In the genomic region with DNA sequence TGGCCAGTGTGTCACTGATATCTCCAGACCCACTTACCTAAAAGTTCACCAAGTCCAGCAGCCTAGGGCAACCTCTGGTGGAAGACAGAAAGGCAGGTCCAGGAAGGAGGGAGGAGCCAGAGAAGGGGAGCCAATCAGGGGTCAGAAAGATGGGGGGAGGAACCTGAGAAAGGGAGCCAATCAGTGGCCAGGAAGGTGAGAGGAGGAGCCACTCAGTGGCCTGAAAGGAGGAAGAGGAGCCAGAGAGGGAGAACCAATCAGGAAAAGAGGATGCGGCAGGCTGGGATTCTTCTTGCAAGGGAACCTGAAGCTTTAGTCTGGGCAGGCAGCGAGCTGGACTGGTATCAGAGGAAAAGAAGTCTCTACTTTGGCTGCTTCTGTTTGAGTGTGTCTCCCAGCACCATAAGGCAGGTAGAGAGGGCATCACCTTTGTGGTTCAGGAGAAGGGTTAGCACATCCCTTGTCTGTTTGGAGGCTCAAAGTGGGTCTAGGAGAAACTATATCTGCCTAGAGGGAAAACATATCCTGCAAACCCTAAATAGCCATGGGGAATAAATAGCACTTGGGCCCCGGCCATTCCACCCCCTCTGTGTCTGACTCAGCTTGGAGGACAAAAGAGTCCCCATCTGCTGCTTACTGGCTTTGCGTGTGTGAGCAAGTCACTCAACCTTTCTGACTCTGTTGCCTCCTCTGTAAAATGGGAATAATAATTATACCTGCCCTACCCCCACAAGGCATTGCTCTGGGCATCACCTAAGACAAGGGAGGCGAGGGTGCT, we compare ENCODE assay signal across 1 cellular context.
TF ChIP-seq lines count a peak whose summit lies in the region.

No MANE protein-coding gene starts in this region.

TF ChIP-seq in H1, 55 proteins besides CTCF, POLR2A, EP300 and RAD21:
- TF ChIP-seq, protein P1, sequence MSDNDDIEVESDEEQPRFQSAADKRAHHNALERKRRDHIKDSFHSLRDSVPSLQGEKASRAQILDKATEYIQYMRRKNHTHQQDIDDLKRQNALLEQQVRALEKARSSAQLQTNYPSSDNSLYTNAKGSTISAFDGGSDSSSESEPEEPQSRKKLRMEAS (IDR thresholded peaks at IDR 0.05), result no peak
- 0 out of 2 replicates have a peak, but pooled peaks have one; percentile 53 for TF ChIP-seq CHD2 (IDR thresholded peaks at IDR 0.05; ENCODE audit: low read length)
- TF ChIP-seq ZNF274 (IDR thresholded peaks at IDR 0.05; ENCODE audit: borderline replicate concordance, extremely low read depth, low read length), result no peak
- no peak for TF ChIP-seq EGR1 (IDR thresholded peaks at IDR 0.05; ENCODE audit: borderline replicate concordance, low read depth, low read length)
- TF ChIP-seq SP2 (IDR thresholded peaks at IDR 0.05; ENCODE audit: low read length), result peak; percentile 9; the same call in 1 of the 2 replicates
- TF ChIP-seq HDAC6 (IDR thresholded peaks at IDR 0.05; ENCODE audit: low read depth, low read length), result no peak
- TF ChIP-seq NRF1 (IDR thresholded peaks at IDR 0.05; ENCODE audit: low read depth, low read length), result no peak
- TF ChIP-seq JUND (IDR thresholded peaks at IDR 0.05; ENCODE audit: low read length), result no peak
- TF ChIP-seq, protein P2, sequence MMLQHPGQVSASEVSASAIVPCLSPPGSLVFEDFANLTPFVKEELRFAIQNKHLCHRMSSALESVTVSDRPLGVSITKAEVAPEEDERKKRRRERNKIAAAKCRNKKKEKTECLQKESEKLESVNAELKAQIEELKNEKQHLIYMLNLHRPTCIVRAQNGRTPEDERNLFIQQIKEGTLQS (IDR thresholded peaks at IDR 0.05; ENCODE audit: insufficient read depth, low read depth, low read length), result no peak
- TF ChIP-seq SIN3A (conservative IDR thresholded peaks at IDR 0.05 in 1 of 2, IDR thresholded peaks at IDR 0.05 in 1 of 2; ENCODE audit: low read depth in 1 of 2, low read length in 2 of 2), result no peak
- no peak for TF ChIP-seq POU5F1 (IDR thresholded peaks at IDR 0.05; ENCODE audit: low read depth, low read length)
- no peak for TF ChIP-seq CHD7 (IDR thresholded peaks at IDR 0.05; ENCODE audit: insufficient replicate concordance, low read length)
- TF ChIP-seq GABPA (IDR thresholded peaks at IDR 0.05; ENCODE audit: borderline replicate concordance, insufficient read depth, low read length), result no peak
- TF ChIP-seq KDM5A (IDR thresholded peaks at IDR 0.05; ENCODE audit: low read length), result no peak
- no peak for TF ChIP-seq SP4 (IDR thresholded peaks at IDR 0.05; ENCODE audit: low read length)
- TF ChIP-seq TAF7 (optimal IDR thresholded peaks at IDR 0.05; ENCODE audit: borderline replicate concordance, low read depth, low read length), result no peak
- no peak for TF ChIP-seq SIX5 (IDR thresholded peaks at IDR 0.05; ENCODE audit: low read depth, low read length)
- TF ChIP-seq CBX5 (IDR thresholded peaks at IDR 0.05; ENCODE audit: low read depth, low read length), result no peak
- TF ChIP-seq CHD1 (IDR thresholded peaks at IDR 0.05; ENCODE audit: low read depth, low read length), result no peak
- TF ChIP-seq JUN (IDR thresholded peaks at IDR 0.05; ENCODE audit: low read depth, low read length), result no peak
- TF ChIP-seq BCL11A (IDR thresholded peaks at IDR 0.05; ENCODE audit: low read depth in 2 of 2, low read length in 2 of 2), result no peak
- no peak for TF ChIP-seq CEBPB (IDR thresholded peaks at IDR 0.05; ENCODE audit: low read depth, low read length)
- peak; percentile 81; the same call in 1 of the 2 replicates for TF ChIP-seq TAF1 (IDR thresholded peaks at IDR 0.05; ENCODE audit: low read depth, low read length)
- no peak for TF ChIP-seq FOSL1 (IDR thresholded peaks at IDR 0.05; ENCODE audit: insufficient read depth, low read depth, low read length)
- TF ChIP-seq TBP (IDR thresholded peaks at IDR 0.05; ENCODE audit: low read depth, low read length), result peak; percentile 67
- no peak for TF ChIP-seq SIRT6 (IDR thresholded peaks at IDR 0.05; ENCODE audit: low read length)
- TF ChIP-seq NANOG (IDR thresholded peaks at IDR 0.05; ENCODE audit: insufficient read depth, low read depth, low read length, poor library complexity, severe bottlenecking), result no peak
- no peak for TF ChIP-seq HDAC2 (IDR thresholded peaks at IDR 0.05; ENCODE audit: borderline replicate concordance in 1 of 2, low read depth in 2 of 2, low read length in 2 of 2)
- no peak for TF ChIP-seq PHF8 (conservative IDR thresholded peaks at IDR 0.05; ENCODE audit: low read depth, low read length)
- TF ChIP-seq USF2 (IDR thresholded peaks at IDR 0.05; ENCODE audit: low read length), result no peak
- no peak for TF ChIP-seq BRCA1 (IDR thresholded peaks at IDR 0.05; ENCODE audit: low read depth, low read length)
- TF ChIP-seq SP1 (IDR thresholded peaks at IDR 0.05; ENCODE audit: low read depth, low read length), result peak; percentile 91
- no peak for TF ChIP-seq RNF2 (IDR thresholded peaks at IDR 0.05; ENCODE audit: borderline replicate concordance, low read depth, low read length, missing control alignments, poor library complexity, severe bottlenecking)
TF ChIP-seq in H1: peak in this region for 5.
